In genomic region chr16:80824623-80825364, GRCh38 we compare ENCODE assay signal across 8 cellular contexts. TPM values are rescaled to one million over a fixed set of nuclear protein-coding genes. Genes with fewer than 3 reads are reported as not detected.
DNase-seq lines count a peak whose midpoint lies in the region; ATAC-seq, FAIRE-seq and TF ChIP-seq lines count a peak whose summit lies in the region.

No MANE protein-coding gene starts in this region.

- H3K4me1 ChIP-seq in testis = no peaks in the 10 kb centered on the region

- DNase-seq in Ammon's horn (ENCODE audit: low spot score) (peak; percentile 40), GM12864 (ENCODE audit: low read depth) (peak; percentile 41), NCI-H2227 treated with DMSO at 0.1 percent for 48 hours (lab: John Stamatoyannopoulos, UW) (peak; percentile 10), testis (peak; percentile 73)
- peak; percentile 34 for DNase-seq in activated naive CD4-positive, alpha-beta T cell treated with anti-CD3 and anti-CD28 coated beads, Interleukin-2, amount 50 U/mL, for 16 hours

- 45 to 48% methylated on average over 5 of the region's 5 CpGs for WGBS in testis, 2 donors

- ATAC-seq in GM21529 (IDR thresholded peaks at IDR 0.05; ENCODE audit: unreplicated experiment) = no peak
- no peak for ATAC-seq in HG03095 (IDR thresholded peaks at IDR 0.05; ENCODE audit: unreplicated experiment)

- H3K4me3 ChIP-seq in GM12864 (ENCODE audit: low read depth, low read length) (no peak overlapping the region), testis (no peak overlapping the region)

- TF ChIP-seq POLR2A in testis (IDR thresholded peaks at IDR 0.05) = no peak

- FAIRE-seq in islet of Langerhans (lab: Jason Lieb, UNC) = peak; percentile 99

- no peaks in the 10 kb centered on the region for H3K9me3 ChIP-seq in testis

- no peaks in the 10 kb centered on the region for H3K36me3 ChIP-seq in testis (ENCODE audit: low read depth, missing control alignments)

- no peak overlapping the region for H3K27ac ChIP-seq in testis

- intact Hi-C loops in testis (cut with DNase I; ENCODE audit: low total_unique reads) = no loop called here

- TF ChIP-seq CTCF in GM12864 (IDR thresholded peaks at IDR 0.05; ENCODE audit: low read depth, low read length, missing control alignments) = peak; percentile 72
- peak; percentile 39 to 76 (median 65) for TF ChIP-seq CTCF in testis (IDR thresholded peaks at IDR 0.05)

- H3K27me3 ChIP-seq in testis = no peaks in the 10 kb centered on the region

RNA-seq across cellular contexts. Expression of gene CDYL2, which starts 20.4 kb away (rescaled TPM):
- 10 to 100 TPM; 60.4 to 63.7 TPM for total RNA-seq in testis
- 31.2 TPM for polyA plus RNA-seq in testis (ENCODE audit: insufficient read depth, low read depth, low replicate concordance)

Comparison
In these comparisons a context has a peak if more than half of its experiments do, and no peak if none do; other contexts are left out.
1. DNase-seq: peak in every context shown above with its lines; median percentile 73 in testis; 41 in GM12864; 40 in Ammon's horn; 34 in activated naive CD4-positive, alpha-beta T cell treated with anti-CD3 and anti-CD28 coated beads, Interleukin-2, amount 50 U/mL, for 16 hours; 10 in NCI-H2227 treated with DMSO at 0.1 percent for 48 hours.